8 cellular contexts compared by ENCODE assay signal in genomic region chr5:154714271-154714986, GRCh38. TPM values are rescaled to one million over a fixed set of nuclear protein-coding genes. Genes with fewer than 3 reads are reported as not detected.
DNase-seq lines count a peak whose midpoint lies in the region; ATAC-seq and TF ChIP-seq lines count a peak whose summit lies in the region.

No MANE protein-coding gene starts in this region.

- no peaks in the 10 kb centered on the region for H3K36me3 Mint-ChIP-seq in T-helper 1 cell treated with Interleukin-12 subunit alpha and Interleukin-12 subunit beta and Interleukin-4 antibody, amounts not matched to agents 30 μg/mL and 1 μg/mL, for 36 hours (ENCODE audit: low read depth)

- peak overlapping the region; percentile 76 for H3K27ac ChIP-seq in AG04450 (ENCODE audit: low read depth, low read length)
- no peak overlapping the region for H3K27ac ChIP-seq in OCI-LY7 (ENCODE audit: low read depth, low read length, poor library complexity, severe bottlenecking)

- H3K36me3 ChIP-seq in OCI-LY7 (ENCODE audit: insufficient read depth, low read length) = no peaks in the 10 kb centered on the region

- intact Hi-C loops in left colon (cut with DNase I, micrococcal nuclease) (no loop called here), OCI-LY7 (cut with micrococcal nuclease; ENCODE audit: unreplicated experiment) (no loop called here)

- H3K4me1 Mint-ChIP-seq in T-helper 1 cell treated with Interleukin-12 subunit alpha and Interleukin-12 subunit beta and Interleukin-4 antibody, amounts not matched to agents 30 μg/mL and 1 μg/mL, for 36 hours (ENCODE audit: low read depth) = peaks cover 5% of the 10 kb centered on the region

- H3K4me3 ChIP-seq in AG04450 (ENCODE audit: low read depth, low read length) = no peak overlapping the region
- no peak overlapping the region for H3K4me3 ChIP-seq in OCI-LY7 (ENCODE audit: low read depth, low read length, poor library complexity, severe bottlenecking)

- H3K27me3 Mint-ChIP-seq in T-helper 1 cell treated with Interleukin-12 subunit alpha and Interleukin-12 subunit beta and Interleukin-4 antibody, amounts not matched to agents 30 μg/mL and 1 μg/mL, for 36 hours (ENCODE audit: low read depth) = no peaks in the 10 kb centered on the region

- peak; percentile 61 for ATAC-seq in GM18873 (IDR thresholded peaks at IDR 0.05; ENCODE audit: low FRiP score, unreplicated experiment)
- peak; percentile 76 for ATAC-seq in HG03139 (IDR thresholded peaks at IDR 0.05; ENCODE audit: unreplicated experiment)
- peak; percentile 81 for ATAC-seq in left colon

- POLR2A ChIA-PET in AG04450 (lab: Yijun Ruan, JAX) (interaction anchor here (0.6 kb wide), 1 partner anchor 346 kb away, joined by 3 read pairs; no protein-coding TSS in a partner anchor), OCI-LY7 (lab: Charles Lee) (interaction anchor here (0.9 to 1.6 kb wide), 3 partner anchors 11 to 246 kb away, joined by 3 to 4 read pairs (median 4); no protein-coding TSS in a partner anchor)

- TF ChIP-seq CTCF in AG04450 (IDR thresholded peaks at IDR 0.05; ENCODE audit: low read depth, low read length) (no peak), OCI-LY7 (conservative IDR thresholded peaks at IDR 0.05; ENCODE audit: low read length) (no peak)

- no peak overlapping the region for H3K4me3 Mint-ChIP-seq in T-helper 1 cell treated with Interleukin-12 subunit alpha and Interleukin-12 subunit beta and Interleukin-4 antibody, amounts not matched to agents 30 μg/mL and 1 μg/mL, for 36 hours

- H4K20me1 ChIP-seq in OCI-LY7 (ENCODE audit: insufficient read depth, low read length) = no peaks in the 10 kb centered on the region

- no TSS peak for BruUV-seq in OCI-LY7 (replicated peaks; lab: Mats Ljungman, UMichigan)

- peak; percentile 21 for DNase-seq in AG04450 (ENCODE audit: low read depth, low spot score)
- peak; percentile 28 to 52 for DNase-seq in left colon
- no peak for DNase-seq in Ammon's horn (ENCODE audit: low spot score)
- DNase-seq in OCI-LY7 (ENCODE audit: low spot score) = no peak
- DNase-seq in activated gamma-delta T cell (lab: John Stamatoyannopoulos, UW) = no peak

- H3K4me1 ChIP-seq in OCI-LY7 (ENCODE audit: insufficient read depth, low read length, poor library complexity, severe bottlenecking) = no peaks in the 10 kb centered on the region

- H3K27me3 ChIP-seq in AG04450 (ENCODE audit: control insufficient read depth, insufficient read depth, low read length) = no peaks in the 10 kb centered on the region

- no peak overlapping the region for H3K4me2 ChIP-seq in OCI-LY7 (ENCODE audit: low read length)

- H3K9me3 ChIP-seq in AG04450 (ENCODE audit: control insufficient read depth, insufficient read depth, low read length) (no peaks in the 10 kb centered on the region), OCI-LY7 (ENCODE audit: low read length) (no peaks in the 10 kb centered on the region)

- H3K27ac Mint-ChIP-seq in T-helper 1 cell treated with Interleukin-12 subunit alpha and Interleukin-12 subunit beta and Interleukin-4 antibody, amounts not matched to agents 30 μg/mL and 1 μg/mL, for 36 hours = peak overlapping the region; percentile 8

- H3K9me2 ChIP-seq in OCI-LY7 (ENCODE audit: insufficient read depth, low read length) = no peaks in the 10 kb centered on the region

- H2AFZ ChIP-seq in OCI-LY7 (ENCODE audit: low read length) = no peak overlapping the region

- H3K9me3 Mint-ChIP-seq in T-helper 1 cell treated with Interleukin-12 subunit alpha and Interleukin-12 subunit beta and Interleukin-4 antibody, amounts not matched to agents 30 μg/mL and 1 μg/mL, for 36 hours = no peaks in the 10 kb centered on the region

- CTCF ChIA-PET in AG04450 (lab: Charles Lee) (interaction anchor here (0.6 kb wide), 1 partner anchor 61 kb away, joined by 7 read pairs; no protein-coding TSS in a partner anchor), OCI-LY7 (lab: Charles Lee; ENCODE audit: unreplicated experiment) (interaction anchor here (0.6 kb wide), 1 partner anchor 8 kb away, joined by 3 read pairs; no protein-coding TSS in a partner anchor)

- no peaks in the 10 kb centered on the region for H3K79me2 ChIP-seq in OCI-LY7 (ENCODE audit: insufficient read depth, low read depth, low read length)

RNA-seq across cellular contexts. Expression of gene LARP1, which starts 40.7 kb away (rescaled TPM):
- 54.9 and 64.9 TPM in 2 replicates for polyA plus RNA-seq in AG04450 (2011; rRNA removed)
- polyA minus RNA-seq in AG04450 (2011; rRNA and poly(A)+ RNA removed) = 93.4 and 94.0 TPM in 2 replicates
- total RNA-seq in left colon (100 to 1,000 TPM; 118 to 161 TPM), OCI-LY7 (2022) (274 and 300 TPM in 2 replicates)
- 66.2 and 71.1 TPM in 2 replicates for total RNA-seq in OCI-LY7 (2014; rRNA removed; shearing (Covaris generic))

Comparison
In these comparisons a context has a peak if more than half of its experiments do, and no peak if none do; other contexts are left out.
1. DNase-seq: peak in AG04450 (single experiment) and left colon (2 of 2); none in Ammon's horn (single experiment), OCI-LY7 (single experiment) and activated gamma-delta T cell (single experiment).
2. Peak in every context shown above with its lines, with median percentiles within 50 percentile points of each other: ATAC-seq.